18 cellular contexts compared by ENCODE assay signal in genomic region chr10:19824397-19825342, GRCh38. TPM values are rescaled to one million over a fixed set of nuclear protein-coding genes. Genes with fewer than 3 reads are reported as not detected.
DNase-seq lines count a peak whose midpoint lies in the region; ATAC-seq and TF ChIP-seq lines count a peak whose summit lies in the region.
"Had no signal": no experiment of that assay in that cellular context is flagged by ENCODE, and none has a peak within 500 bp of the region (broad histone marks: within the 10 kb centered on the region; RNA-seq: fewer than 3 reads in every experiment).

No MANE protein-coding gene starts in this region.

- no peaks in the 10 kb centered on the region for H3K36me3 ChIP-seq in left ventricle myocardium inferior

- ATAC-seq in GM21825 (IDR thresholded peaks at IDR 0.05; ENCODE audit: unreplicated experiment): no peak
- ATAC-seq in GM18873 (IDR thresholded peaks at IDR 0.05; ENCODE audit: low FRiP score, unreplicated experiment): no peak
- no peak for ATAC-seq in HG03460 (IDR thresholded peaks at IDR 0.05; ENCODE audit: unreplicated experiment)
- ATAC-seq: esophagus mucosa; naive thymus-derived CD4-positive, alpha-beta T cell had no signal

- H3K9me3 Mint-ChIP-seq in CD14-positive monocyte: no peaks in the 10 kb centered on the region
- H3K9me3 Mint-ChIP-seq: T-helper 2 cell treated with Interferon-gamma antibody and Interleukin-4, amounts not matched to agents 5 μg/mL and 100 μg/mL, for 36 hours had no signal

- no peaks in the 10 kb centered on the region for H3K9me3 ChIP-seq in left ventricle myocardium inferior (replicated peaks)

- peaks cover 57% of the 10 kb centered on the region for H3K4me1 ChIP-seq in left ventricle myocardium inferior

- H3K27ac ChIP-seq in left ventricle myocardium inferior (replicated peaks): peak overlapping the region; percentile 38

- intact Hi-C loops in CD14-positive monocyte (cut with micrococcal nuclease) (loop anchor here in 1 of 2 donors (5.0 kb wide), 1 partner anchor 178 kb away; no protein-coding TSS in a partner anchor), left ventricle myocardium inferior (cut with micrococcal nuclease) (no loop called here)

- TF ChIP-seq CTCF in CD14-positive monocyte (IDR thresholded peaks at IDR 0.05) (no peak), left ventricle myocardium inferior (IDR thresholded peaks at IDR 0.05; ENCODE audit: borderline replicate concordance) (no peak)

- no peaks in the 10 kb centered on the region for H3K27me3 ChIP-seq in left ventricle myocardium inferior (ENCODE audit: low read depth)

- H3K4me1 Mint-ChIP-seq in CD14-positive monocyte: peaks cover 83% of the 10 kb centered on the region
- H3K4me1 Mint-ChIP-seq: naive thymus-derived CD4-positive, alpha-beta T cell had no signal

- H3K36me3 Mint-ChIP-seq in CD14-positive monocyte: peaks cover 21 to 45% of the 10 kb centered on the region in 2 donors
- H3K36me3 Mint-ChIP-seq: naive thymus-derived CD4-positive, alpha-beta T cell had no signal

- no peaks in the 10 kb centered on the region for H3K27me3 Mint-ChIP-seq in CD14-positive monocyte (ENCODE audit: low read depth in 3 of 3)

- DNase-seq in CD14-positive monocyte (ENCODE audit: low spot score) (no peak), NOMO-1 treated with DMSO at 0.1 percent for 48 hours (lab: John Stamatoyannopoulos, UW; ENCODE audit: unreplicated experiment) (peak; percentile 54), left ventricle myocardium inferior (no peak), pons (ENCODE audit: low spot score) (peak; percentile 60), cerebellum (ENCODE audit: low spot score) (no peak)
- DNase-seq: activated CD4-positive, alpha-beta T cell treated with anti-CD3 and anti-CD28 coated beads, Interleukin-2, amount 50 U/mL, for 1 hour; left cardiac atrium; naive thymus-derived CD4-positive, alpha-beta T cell; NCI-H1417 treated with DMSO at 0.1 percent for 48 hours; NCI-H446; right cardiac atrium; stimulated activated naive CD4-positive, alpha-beta T cell treated with Interleukin-2 at 50 U/mL for 16 hours had no signal

- H3K4me3 Mint-ChIP-seq in CD14-positive monocyte: peak overlapping the region in 1 of 2 donors; percentile 64
- H3K4me3 Mint-ChIP-seq: naive thymus-derived CD4-positive, alpha-beta T cell; T-helper 2 cell treated with Interferon-gamma antibody and Interleukin-4, amounts not matched to agents 5 μg/mL and 100 μg/mL, for 36 hours had no signal

- H3K27ac Mint-ChIP-seq in CD14-positive monocyte: peak overlapping the region; percentile 93 to 97 (median 94)
- H3K27ac Mint-ChIP-seq: naive thymus-derived CD4-positive, alpha-beta T cell; T-helper 2 cell treated with Interferon-gamma antibody and Interleukin-4, amounts not matched to agents 5 μg/mL and 100 μg/mL, for 36 hours had no signal

- no peak overlapping the region for H3K4me3 ChIP-seq in left ventricle myocardium inferior
- H3K4me3 ChIP-seq: coronary artery had no signal

RNA-seq across cellular contexts. Expression of gene PLXDC2, which starts 8.4 kb away (rescaled TPM):
- 100 to 1,000 TPM in 1 of 2 donors, 10 to 100 TPM in 1; 93.6 to 128 TPM for polyA plus RNA-seq in CD14-positive monocyte
- 16.6 TPM for total RNA-seq in left ventricle myocardium inferior
- 59.6 TPM for total RNA-seq in cerebellum
- polyA plus RNA-seq: naive thymus-derived CD4-positive, alpha-beta T cell had no signal

Comparison
In these comparisons a context has a peak if more than half of its experiments do, and no peak if none do; other contexts are left out.
1. DNase-seq: peak in NOMO-1 treated with DMSO at 0.1 percent for 48 hours (single experiment) and pons (single experiment); none in CD14-positive monocyte (single experiment), left ventricle myocardium inferior (single experiment) and cerebellum (single experiment).